8 cellular contexts compared by ENCODE assay signal in the genomic region with DNA sequence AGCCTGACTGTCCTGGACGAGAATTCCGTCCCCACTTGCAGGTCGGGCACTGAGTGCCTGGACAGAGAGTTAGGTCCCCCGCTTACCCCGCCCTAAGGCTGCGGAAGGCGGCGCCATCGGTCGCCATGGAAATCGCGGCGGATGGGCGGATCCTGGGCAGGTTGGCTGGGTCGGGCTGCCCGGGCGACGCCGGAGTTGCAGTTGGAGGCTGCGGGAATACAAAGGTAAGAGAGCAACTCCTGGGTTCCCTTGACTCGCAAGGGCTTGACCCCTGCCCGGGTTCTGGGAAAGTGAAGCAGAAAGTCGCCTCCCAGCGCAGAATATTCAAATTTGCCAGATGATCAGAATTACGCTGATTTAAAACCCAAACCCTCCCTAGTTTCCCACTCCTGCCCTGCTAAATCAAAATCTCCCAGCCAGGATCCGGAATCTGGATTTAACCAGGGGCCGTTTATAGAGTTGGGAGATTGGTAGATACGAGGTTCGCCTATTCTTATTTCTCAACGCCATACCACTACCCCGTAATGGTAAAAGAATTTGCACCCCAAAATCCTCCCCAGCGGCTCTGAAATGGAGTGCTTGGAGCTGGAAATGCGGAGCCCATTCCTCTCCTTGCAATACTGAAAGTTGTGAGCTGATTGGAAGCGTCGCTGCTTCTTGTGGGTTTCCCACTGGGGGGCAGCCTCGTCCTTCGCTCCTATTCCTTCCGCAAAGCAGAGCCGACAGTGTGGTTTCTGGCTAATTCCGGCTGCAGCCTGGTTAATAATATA.
DNase-seq lines count a peak whose midpoint lies in the region; ATAC-seq and TF ChIP-seq lines count a peak whose summit lies in the region.

No MANE protein-coding gene starts in this region.

- H3K36me3 ChIP-seq in BE2C (no peaks in the 10 kb centered on the region), RWPE2 (ENCODE audit: low read depth) (no peaks in the 10 kb centered on the region), endocrine pancreas (ENCODE audit: control insufficient read depth, insufficient read depth, low read length) (no peaks in the 10 kb centered on the region), liver (ENCODE audit: control insufficient read depth in 4 of 4, insufficient read depth in 3 of 4, low read depth in 1 of 4, low read length in 3 of 4) (no peaks in the 10 kb centered on the region)

- DNase-seq in BE2C: peak; percentile 70
- DNase-seq in RWPE2 (ENCODE audit: low spot score): peak; percentile 66
- no peak for DNase-seq in stimulated activated effector memory CD8-positive, alpha-beta T cell treated with anti-CD3 and anti-CD28 coated beads, Interleukin-12 subunit alpha, Interleukin-12 subunit beta, amount 100 ng/mL, for 72 hours (ENCODE audit: low spot score in 2 of 2)
- no peak for DNase-seq in effector CD4-positive, alpha-beta T cell

- H3K9ac ChIP-seq in endocrine pancreas (ENCODE audit: control insufficient read depth, insufficient read depth, low read length) (peak overlapping the region; percentile 60), liver (ENCODE audit: low read depth in 1 of 2, low read length in 2 of 2) (peak overlapping the region; percentile 60 to 80)

- peak; percentile 84 to 87 for TF ChIP-seq RAD21 in liver (IDR thresholded peaks at IDR 0.05)

- no peaks in the 10 kb centered on the region for H3K9me3 ChIP-seq in BE2C
- H3K9me3 ChIP-seq in RWPE2 (ENCODE audit: severe bottlenecking): no peaks in the 10 kb centered on the region
- no peaks in the 10 kb centered on the region for H3K9me3 ChIP-seq in endocrine pancreas (ENCODE audit: control insufficient read depth, low read length)
- H3K9me3 ChIP-seq in liver (ENCODE audit: control insufficient read depth in 4 of 4, low read length in 3 of 4): no peaks in the 10 kb centered on the region

- 2% methylated on average over 40 of the region's 40 CpGs for WGBS in liver

- H3K27ac Mint-ChIP-seq in stimulated activated effector memory CD8-positive, alpha-beta T cell treated with anti-CD3 and anti-CD28 coated beads, Interleukin-12 subunit alpha, Interleukin-12 subunit beta, amount 100 ng/mL, for 72 hours: no peak overlapping the region

- peaks cover 19% of the 10 kb centered on the region for H3K4me1 Mint-ChIP-seq in stimulated activated effector memory CD8-positive, alpha-beta T cell treated with anti-CD3 and anti-CD28 coated beads, Interleukin-12 subunit alpha, Interleukin-12 subunit beta, amount 100 ng/mL, for 72 hours

- H3K4me1 ChIP-seq in BE2C (peaks cover 29% of the 10 kb centered on the region), RWPE2 (ENCODE audit: insufficient read depth, poor library complexity, severe bottlenecking) (peaks cover 7% of the 10 kb centered on the region), endocrine pancreas (ENCODE audit: control insufficient read depth, insufficient read depth, low read length) (no peaks in the 10 kb centered on the region), liver (ENCODE audit: control insufficient read depth in 4 of 4, insufficient read depth in 4 of 4, low read length in 3 of 4) (peaks cover 0 to 15% (median 4%) of the 10 kb centered on the region in 4 donors)

- H3K4me3 ChIP-seq in BE2C (ENCODE audit: low read depth, low read length) (peak overlapping the region; percentile 74), RWPE2 (ENCODE audit: severe bottlenecking) (peak overlapping the region; percentile 47), endocrine pancreas (ENCODE audit: control insufficient read depth, insufficient read depth, low read length) (peak overlapping the region; percentile 88), liver (ENCODE audit: low read depth in 1 of 3, low read length in 3 of 3) (peak overlapping the region; percentile 54 to 79 (median 59))

- H3K27me3 ChIP-seq in BE2C: no peaks in the 10 kb centered on the region
- no peaks in the 10 kb centered on the region for H3K27me3 ChIP-seq in RWPE2 (ENCODE audit: insufficient read depth, poor library complexity, severe bottlenecking)
- H3K27me3 ChIP-seq in endocrine pancreas (ENCODE audit: control insufficient read depth, insufficient read depth, low read length): no peaks in the 10 kb centered on the region
- H3K27me3 ChIP-seq in liver (ENCODE audit: control insufficient read depth in 4 of 4, insufficient read depth in 4 of 4, low read length in 3 of 4): no peaks in the 10 kb centered on the region

- H3K4me3 Mint-ChIP-seq in stimulated activated effector memory CD8-positive, alpha-beta T cell treated with anti-CD3 and anti-CD28 coated beads, Interleukin-12 subunit alpha, Interleukin-12 subunit beta, amount 100 ng/mL, for 72 hours: peak overlapping the region; percentile 62

- H3K36me3 Mint-ChIP-seq in stimulated activated effector memory CD8-positive, alpha-beta T cell treated with anti-CD3 and anti-CD28 coated beads, Interleukin-12 subunit alpha, Interleukin-12 subunit beta, amount 100 ng/mL, for 72 hours: no peaks in the 10 kb centered on the region

- ATAC-seq in GM18909 (IDR thresholded peaks at IDR 0.05; ENCODE audit: poor library complexity, unreplicated experiment): peak; percentile 52
- ATAC-seq in RWPE2 (ENCODE audit: low read depth): peak; percentile 86
- ATAC-seq in stimulated activated effector memory CD8-positive, alpha-beta T cell treated with anti-CD3 and anti-CD28 coated beads, Interleukin-12 subunit alpha, Interleukin-12 subunit beta, amount 100 ng/mL, for 72 hours: no peak

- H3K27ac ChIP-seq in RWPE2 (ENCODE audit: poor library complexity, severe bottlenecking) (no peak overlapping the region), liver (ENCODE audit: low read depth in 1 of 2, low read length in 2 of 2) (peak overlapping the region; percentile 9 to 63)

- peak; percentile 53 for TF ChIP-seq CTCF in BE2C (IDR thresholded peaks at IDR 0.05; ENCODE audit: low read depth, low read length)
- TF ChIP-seq CTCF in LNCAP (IDR thresholded peaks at IDR 0.05): peak; percentile 67
- TF ChIP-seq CTCF in RWPE2 (IDR thresholded peaks at IDR 0.05; ENCODE audit: poor library complexity, severe bottlenecking): peak; percentile 81
- peak; percentile 60 for TF ChIP-seq CTCF in liver (IDR thresholded peaks at IDR 0.05; ENCODE audit: low read depth, low read length, missing input control)

- no peaks in the 10 kb centered on the region for H3K9me3 Mint-ChIP-seq in stimulated activated effector memory CD8-positive, alpha-beta T cell treated with anti-CD3 and anti-CD28 coated beads, Interleukin-12 subunit alpha, Interleukin-12 subunit beta, amount 100 ng/mL, for 72 hours

TF ChIP-seq in liver, 16 proteins besides CTCF, POLR2A, EP300 and RAD21:
- TF ChIP-seq YY1 (IDR thresholded peaks at IDR 0.05) (peak; percentile 49), JUND (IDR thresholded peaks at IDR 0.05) (no peak), RXRA (IDR thresholded peaks at IDR 0.05) (peak in 1 of 2 donors; percentile 12)

Comparison
In these comparisons a context has a peak if more than half of its experiments do, and no peak if none do; other contexts are left out.
1. DNase-seq: peak in BE2C (single experiment) and RWPE2 (single experiment); none in stimulated activated effector memory CD8-positive, alpha-beta T cell treated with anti-CD3 and anti-CD28 coated beads, Interleukin-12 subunit alpha, Interleukin-12 subunit beta, amount 100 ng/mL, for 72 hours (0 of 2) and effector CD4-positive, alpha-beta T cell (single experiment).
2. Peak in every context shown above with its lines, with median percentiles within 50 percentile points of each other: H3K4me3 ChIP-seq and CTCF ChIP-seq.